In genomic region chr6:24255676-24256075, GRCh38 we compare ENCODE assay signal across 16 cellular contexts.
DNase-seq lines count a peak whose midpoint lies in the region; ATAC-seq and TF ChIP-seq lines count a peak whose summit lies in the region.
"Had no signal": no experiment of that assay in that cellular context is flagged by ENCODE, and none has a peak within 500 bp of the region (broad histone marks: within the 10 kb centered on the region; RNA-seq: fewer than 3 reads in every experiment).

No MANE protein-coding gene starts in this region.

- H3K4me1 Mint-ChIP-seq in activated CD8-positive, alpha-beta T cell treated with anti-CD3 and anti-CD28 coated beads for 36 hours (ENCODE audit: low read depth) = peaks cover 10% of the 10 kb centered on the region
- no peaks in the 10 kb centered on the region for H3K4me1 Mint-ChIP-seq in activated CD8-positive, alpha-beta T cell treated with anti-CD3 and anti-CD28 coated beads, Interleukin-2, amount 10 ng/mL, durations not matched to agents 7 days and 5 days (ENCODE audit: low read depth)
- no peaks in the 10 kb centered on the region for H3K4me1 Mint-ChIP-seq in stimulated activated effector memory CD8-positive, alpha-beta T cell treated with anti-CD3 and anti-CD28 coated beads, Interleukin-12 subunit alpha, Interleukin-12 subunit beta, amount 100 ng/mL, for 72 hours

- intact Hi-C loops in activated CD8-positive, alpha-beta T cell treated with anti-CD3 and anti-CD28 coated beads for 36 hours (cut with micrococcal nuclease) = no loop called here

- peak; percentile 95 for ATAC-seq in activated CD8-positive, alpha-beta T cell treated with anti-CD3 and anti-CD28 coated beads for 36 hours
- ATAC-seq in activated CD8-positive, alpha-beta T cell treated with anti-CD3 and anti-CD28 coated beads, Interleukin-2, amount 10 ng/mL, durations not matched to agents 7 days and 5 days = no peak
- ATAC-seq in GM21528 (IDR thresholded peaks at IDR 0.05; ENCODE audit: low FRiP score, unreplicated experiment) (peak; percentile 98), HG03095 (IDR thresholded peaks at IDR 0.05; ENCODE audit: unreplicated experiment) (peak; percentile 88)
- ATAC-seq in stimulated activated effector memory CD8-positive, alpha-beta T cell treated with anti-CD3 and anti-CD28 coated beads, Interleukin-12 subunit alpha, Interleukin-12 subunit beta, amount 100 ng/mL, for 72 hours = peak; percentile 97

- no peak for DNase-seq in activated CD8-positive, alpha-beta T cell treated with anti-CD3 and anti-CD28 coated beads for 36 hours
- no peak for DNase-seq in activated CD8-positive, alpha-beta T cell treated with anti-CD3 and anti-CD28 coated beads, Interleukin-2, amount 10 ng/mL, durations not matched to agents 7 days and 5 days
- DNase-seq in stimulated activated effector memory CD8-positive, alpha-beta T cell treated with anti-CD3 and anti-CD28 coated beads, Interleukin-12 subunit alpha, Interleukin-12 subunit beta, amount 100 ng/mL, for 72 hours (ENCODE audit: low spot score in 2 of 2) = no peak
- DNase-seq in superior temporal gyrus (ENCODE audit: extremely low spot score) (no peak), caudate nucleus (lab: John Stamatoyannopoulos, UW) (no peak)
- DNase-seq in stimulated activated CD4-positive, alpha-beta T cell treated with anti-CD3 and anti-CD28 coated beads, Interleukin-2, amount 100 ng/mL, for 48 hours = no peak
- DNase-seq: 8988T; activated CD4-positive, alpha-beta T cell treated with anti-CD3 and anti-CD28 coated beads, Interleukin-2, amount 50 U/mL, for 1 hour; aorta; DMS153; GOT3; Karpas-422; midbrain; retina had no signal

- H3K36me3 Mint-ChIP-seq in activated CD8-positive, alpha-beta T cell treated with anti-CD3 and anti-CD28 coated beads for 36 hours (ENCODE audit: low read depth) = no peaks in the 10 kb centered on the region
- H3K36me3 Mint-ChIP-seq in activated CD8-positive, alpha-beta T cell treated with anti-CD3 and anti-CD28 coated beads, Interleukin-2, amount 10 ng/mL, durations not matched to agents 7 days and 5 days (ENCODE audit: low read depth) = no peaks in the 10 kb centered on the region
- H3K36me3 Mint-ChIP-seq in stimulated activated effector memory CD8-positive, alpha-beta T cell treated with anti-CD3 and anti-CD28 coated beads, Interleukin-12 subunit alpha, Interleukin-12 subunit beta, amount 100 ng/mL, for 72 hours = no peaks in the 10 kb centered on the region

- H3K27ac ChIP-seq in caudate nucleus (ENCODE audit: low read depth, low read length) = no peak overlapping the region

- H3K4me3 Mint-ChIP-seq in activated CD8-positive, alpha-beta T cell treated with anti-CD3 and anti-CD28 coated beads for 36 hours = no peak overlapping the region
- H3K4me3 Mint-ChIP-seq in activated CD8-positive, alpha-beta T cell treated with anti-CD3 and anti-CD28 coated beads, Interleukin-2, amount 10 ng/mL, durations not matched to agents 7 days and 5 days = no peak overlapping the region
- H3K4me3 Mint-ChIP-seq in stimulated activated effector memory CD8-positive, alpha-beta T cell treated with anti-CD3 and anti-CD28 coated beads, Interleukin-12 subunit alpha, Interleukin-12 subunit beta, amount 100 ng/mL, for 72 hours = no peak overlapping the region

- no peak for TF ChIP-seq CTCF in activated CD8-positive, alpha-beta T cell treated with anti-CD3 and anti-CD28 coated beads for 36 hours (IDR thresholded peaks at IDR 0.05)

- POLR2A ChIA-PET in activated CD8-positive, alpha-beta T cell treated with anti-CD3 and anti-CD28 coated beads for 36 hours (lab: Charles Lee) = no interaction called here
- POLR2A ChIA-PET in activated CD8-positive, alpha-beta T cell treated with anti-CD3 and anti-CD28 coated beads, Interleukin-2, amount 10 ng/mL, durations not matched to agents 7 days and 5 days (lab: Charles Lee) = no interaction called here

- peaks cover 18% of the 10 kb centered on the region for H3K27me3 Mint-ChIP-seq in activated CD8-positive, alpha-beta T cell treated with anti-CD3 and anti-CD28 coated beads for 36 hours
- peaks cover 3% of the 10 kb centered on the region for H3K27me3 Mint-ChIP-seq in activated CD8-positive, alpha-beta T cell treated with anti-CD3 and anti-CD28 coated beads, Interleukin-2, amount 10 ng/mL, durations not matched to agents 7 days and 5 days (ENCODE audit: low read depth)

- CTCF ChIA-PET in activated CD8-positive, alpha-beta T cell treated with anti-CD3 and anti-CD28 coated beads for 36 hours (lab: Charles Lee) = interaction anchor here (0.6 kb wide), 1 partner anchor 19 kb away, joined by 4 read pairs; no protein-coding TSS in a partner anchor
- CTCF ChIA-PET in activated CD8-positive, alpha-beta T cell treated with anti-CD3 and anti-CD28 coated beads, Interleukin-2, amount 10 ng/mL, durations not matched to agents 7 days and 5 days (lab: Charles Lee) = no interaction called here

- peaks cover 3% of the 10 kb centered on the region for H3K9me3 Mint-ChIP-seq in activated CD8-positive, alpha-beta T cell treated with anti-CD3 and anti-CD28 coated beads for 36 hours
- peaks cover 6% of the 10 kb centered on the region for H3K9me3 Mint-ChIP-seq in activated CD8-positive, alpha-beta T cell treated with anti-CD3 and anti-CD28 coated beads, Interleukin-2, amount 10 ng/mL, durations not matched to agents 7 days and 5 days (ENCODE audit: insufficient read depth)
- H3K9me3 Mint-ChIP-seq in stimulated activated effector memory CD8-positive, alpha-beta T cell treated with anti-CD3 and anti-CD28 coated beads, Interleukin-12 subunit alpha, Interleukin-12 subunit beta, amount 100 ng/mL, for 72 hours = peaks cover 3% of the 10 kb centered on the region

- H3K27ac Mint-ChIP-seq in activated CD8-positive, alpha-beta T cell treated with anti-CD3 and anti-CD28 coated beads for 36 hours = no peak overlapping the region
- H3K27ac Mint-ChIP-seq in activated CD8-positive, alpha-beta T cell treated with anti-CD3 and anti-CD28 coated beads, Interleukin-2, amount 10 ng/mL, durations not matched to agents 7 days and 5 days = no peak overlapping the region
- no peak overlapping the region for H3K27ac Mint-ChIP-seq in stimulated activated effector memory CD8-positive, alpha-beta T cell treated with anti-CD3 and anti-CD28 coated beads, Interleukin-12 subunit alpha, Interleukin-12 subunit beta, amount 100 ng/mL, for 72 hours
